ENCODE assay signal across 8 cellular contexts in genomic region chr11:11849127-11849746, GRCh38. TPM values are rescaled to one million over a fixed set of nuclear protein-coding genes. Genes with fewer than 3 reads are reported as not detected.
DNase-seq lines count a peak whose midpoint lies in the region; ATAC-seq, FAIRE-seq and TF ChIP-seq lines count a peak whose summit lies in the region.

No MANE protein-coding gene starts in this region.

- no peaks in the 10 kb centered on the region for H3K9me3 ChIP-seq in CD8-positive, alpha-beta T cell (ENCODE audit: low read length)
- H3K9me3 ChIP-seq in neural progenitor cell (ENCODE audit: low read depth) (no peaks in the 10 kb centered on the region), thyroid gland (no peaks in the 10 kb centered on the region)

- H3K36me3 ChIP-seq in CD8-positive, alpha-beta T cell (ENCODE audit: insufficient read depth, low read length): no peaks in the 10 kb centered on the region
- H3K36me3 ChIP-seq in neural progenitor cell (no peaks in the 10 kb centered on the region), thyroid gland (no peaks in the 10 kb centered on the region)

- H3K36me3 Mint-ChIP-seq in CD8-positive, alpha-beta T cell: peaks cover 4% of the 10 kb centered on the region
- H3K36me3 Mint-ChIP-seq in neural progenitor cell: peaks cover 50% of the 10 kb centered on the region

- no peak for TF ChIP-seq POLR2A in thyroid gland (IDR thresholded peaks at IDR 0.05)

- H3K27ac Mint-ChIP-seq in CD8-positive, alpha-beta T cell: peak overlapping the region; percentile 69
- no peak overlapping the region for H3K27ac Mint-ChIP-seq in neural progenitor cell

- H3K9ac ChIP-seq in neural progenitor cell: no peak overlapping the region

- peak overlapping the region; percentile 47 for H3K4me3 Mint-ChIP-seq in CD8-positive, alpha-beta T cell
- H3K4me3 Mint-ChIP-seq in neural progenitor cell: no peak overlapping the region

- H2AFZ ChIP-seq in neural progenitor cell (replicated peaks): no peak overlapping the region

- peaks cover 87% of the 10 kb centered on the region for H3K4me1 Mint-ChIP-seq in CD8-positive, alpha-beta T cell (ENCODE audit: low read depth)
- peaks cover 8% of the 10 kb centered on the region for H3K4me1 Mint-ChIP-seq in neural progenitor cell

- CTCF ChIA-PET in CD8-positive, alpha-beta T cell (lab: Charles Lee): interaction anchor here (0.6 to 4.0 kb wide), 23 partner anchors 8 to 502 kb away, joined by 3 to 42 read pairs (median 4); no protein-coding TSS in a partner anchor

- no peaks in the 10 kb centered on the region for H3F3A ChIP-seq in neural progenitor cell (ENCODE audit: low read depth)

- H3K4me1 ChIP-seq in CD8-positive, alpha-beta T cell (ENCODE audit: insufficient read depth, low read length): peaks cover 81% of the 10 kb centered on the region
- H3K4me1 ChIP-seq in neural progenitor cell (peaks cover 16% of the 10 kb centered on the region), thyroid gland (peaks cover 43 to 64% of the 10 kb centered on the region in 2 donors)

- H3K27me3 Mint-ChIP-seq in CD8-positive, alpha-beta T cell (ENCODE audit: low read depth): no peaks in the 10 kb centered on the region
- H3K27me3 Mint-ChIP-seq in neural progenitor cell (ENCODE audit: insufficient read depth, low read depth): no peaks in the 10 kb centered on the region

- peak; percentile 19 to 67 (median 59) for DNase-seq in CD8-positive, alpha-beta T cell
- DNase-seq in GM19239 (ENCODE audit: insufficient read length, low spot score) (no peak), NCI-H774 (lab: John Stamatoyannopoulos, UW) (peak; percentile 4), neural progenitor cell (ENCODE audit: low spot score) (peak; percentile 79), thyroid gland (peak; percentile 60 to 65)
- DNase-seq in activated CD8-positive, alpha-beta memory T cell treated with anti-CD3 and anti-CD28 coated beads for 4 hours (ENCODE audit: low read depth in 2 of 2): peak; percentile 24 to 27

- H4K20me1 ChIP-seq in neural progenitor cell (ENCODE audit: low read depth): peaks cover 27% of the 10 kb centered on the region

- POLR2A ChIA-PET in CD8-positive, alpha-beta T cell (lab: Charles Lee): interaction anchor here (0.6 to 0.9 kb wide), 2 partner anchors 20 to 1040 kb away, joined by 3 to 4 read pairs; no protein-coding TSS in a partner anchor

- ATAC-seq in CD8-positive, alpha-beta T cell: peak; percentile 94
- ATAC-seq in HG03342 (IDR thresholded peaks at IDR 0.05; ENCODE audit: unreplicated experiment): peak; percentile 82
- peak; percentile 89 for ATAC-seq in esophagus mucosa

- no peaks in the 10 kb centered on the region for H3K27me3 ChIP-seq in CD8-positive, alpha-beta T cell (ENCODE audit: insufficient read depth, low read length)
- no peaks in the 10 kb centered on the region for H3K27me3 ChIP-seq in neural progenitor cell
- H3K27me3 ChIP-seq in thyroid gland: no peaks in the 10 kb centered on the region

- no peak overlapping the region for H3K4me2 ChIP-seq in neural progenitor cell

- WGBS in thyroid gland, 2 donors: 37 to 40% methylated on average over 3 of the region's 3 CpGs

- intact Hi-C loops in CD8-positive, alpha-beta T cell (cut with DNase I, micrococcal nuclease): loop anchor here (1.0 to 10.0 kb wide), 5 partner anchors 8 to 1426 kb away; partner anchors contain the start of genes AMPD3 (in 2 of the 2), BMAL1 (in 1 of the 2), MICAL2 (in 1 of the 2) and USP47 (in 1 of the 2)
- intact Hi-C loops in thyroid gland (cut with DNase I): no loop called here

- H3K4me3 ChIP-seq in CD8-positive, alpha-beta T cell (ENCODE audit: low read depth, low read length): no peak overlapping the region
- no peak overlapping the region for H3K4me3 ChIP-seq in neural progenitor cell
- no peak overlapping the region for H3K4me3 ChIP-seq in thyroid gland (replicated peaks in 1 of 3)

- H3K9me3 Mint-ChIP-seq in CD8-positive, alpha-beta T cell: no peaks in the 10 kb centered on the region
- peaks cover 35% of the 10 kb centered on the region for H3K9me3 Mint-ChIP-seq in neural progenitor cell

- TF ChIP-seq CTCF in CD8-positive, alpha-beta T cell (IDR thresholded peaks at IDR 0.05): peak; percentile 75
- TF ChIP-seq CTCF in neural progenitor cell (IDR thresholded peaks at IDR 0.05): peak; percentile 73
- peak in 4 of 6 experiments; percentile 45 to 60 (median 60) for TF ChIP-seq CTCF in thyroid gland (IDR thresholded peaks at IDR 0.05)

- H3K79me2 ChIP-seq in neural progenitor cell (ENCODE audit: low read depth): peaks cover 100% of the 10 kb centered on the region

- peak; percentile 80 for FAIRE-seq in GM19239 (lab: Jason Lieb, UNC)

- H3K27ac ChIP-seq in CD8-positive, alpha-beta T cell (ENCODE audit: low read depth, low read length): no peak overlapping the region
- H3K27ac ChIP-seq in neural progenitor cell (no peak overlapping the region), thyroid gland (peak overlapping the region in 2 of 3 donors; percentile 3 to 13)

RNA-seq across cellular contexts. Expression of gene USP47, which starts 7.5 kb away (rescaled TPM):
- 100 to 1,000 TPM in 1 of 2 experiments, 10 to 100 TPM in 1; 93.4 to 100 TPM for total RNA-seq in CD8-positive, alpha-beta T cell
- total RNA-seq in esophagus mucosa: 26.2 TPM
- 55.1 and 71.7 TPM in 2 replicates for total RNA-seq in neural progenitor cell (ENCODE audit: low replicate concordance)
- total RNA-seq in thyroid gland: 100 to 1,000 TPM in 1 of 4 donors, 10 to 100 TPM in 3; 85.2 to 154 (median 94.5) TPM

Comparison
In these comparisons a context has a peak if more than half of its experiments do, and no peak if none do; other contexts are left out.
1. H3K27ac ChIP-seq: peak in thyroid gland (2 of 3); none in CD8-positive, alpha-beta T cell (single experiment) and neural progenitor cell (single experiment).
2. Peak in every context shown above with its lines, with median percentiles within 50 percentile points of each other: ATAC-seq and CTCF ChIP-seq.